8 cellular contexts compared by ENCODE assay signal in genomic region chr14:22829661-22830328, GRCh38. TPM values are rescaled to one million over a fixed set of nuclear protein-coding genes. Genes with fewer than 3 reads are reported as not detected.
DNase-seq lines count a peak whose midpoint lies in the region; ATAC-seq and TF ChIP-seq lines count a peak whose summit lies in the region.

TSS of gene MRPL52 (plus strand) at chr14:22829887. CDS start at chr14:22829913, 26 bp downstream.

- H3K36me3 Mint-ChIP-seq in chondrocyte (ENCODE audit: low read depth) = peaks cover 1% of the 10 kb centered on the region

- H3K4me3 Mint-ChIP-seq in chondrocyte (ENCODE audit: unreplicated experiment) = peak within 1 kb of the TSS; percentile 97

- DNase-seq in AG20443 (ENCODE audit: low spot score) = peak; percentile 92
- DNase-seq in NCI-H460 (ENCODE audit: extremely low read depth, low read depth) = peak; percentile 86
- DNase-seq in activated CD4-positive, alpha-beta T cell treated with anti-CD3 and anti-CD28 coated beads for 24 hours (ENCODE audit: low read depth in 2 of 2) = peak; percentile 84 to 86
- no peak for DNase-seq in chondrocyte (ENCODE audit: low spot score)
- peak; percentile 83 to 87 for DNase-seq in stimulated activated CD4-positive, alpha-beta T cell treated with anti-CD3 and anti-CD28 coated beads, Interleukin-1b, Interleukin-23, amount 100 ng/mL, for 4 hours (ENCODE audit: low read depth in 2 of 2)

- H3K9me3 Mint-ChIP-seq in chondrocyte (ENCODE audit: low read depth) = no peaks in the 10 kb centered on the region

- peak; percentile 90 for ATAC-seq in GM19035 (IDR thresholded peaks at IDR 0.05; ENCODE audit: unreplicated experiment)
- peak; percentile 80 for ATAC-seq in HG03354 (IDR thresholded peaks at IDR 0.05; ENCODE audit: poor library complexity, severe bottlenecking, unreplicated experiment)

- H3K27ac Mint-ChIP-seq in chondrocyte (ENCODE audit: unreplicated experiment) = peak within 1 kb of the TSS; percentile 96

- peak within 1 kb of the TSS; percentile 69 for H3K27ac ChIP-seq in layer of hippocampus (ENCODE audit: low read depth, low read length)

- no peaks in the 10 kb centered on the region for H3K27me3 ChIP-seq in layer of hippocampus (ENCODE audit: control insufficient read depth, insufficient read depth, low read length)

- H3K4me1 Mint-ChIP-seq in chondrocyte (ENCODE audit: low read depth) = peaks cover 22% of the 10 kb centered on the region

- H3K27me3 Mint-ChIP-seq in chondrocyte (ENCODE audit: low read depth) = no peaks in the 10 kb centered on the region

- peak; percentile 25 for TF ChIP-seq CTCF in chondrocyte (IDR thresholded peaks at IDR 0.05)

RNA-seq across cellular contexts. Expression of gene MRPL52, which starts in this region (rescaled TPM):
- 58.9 and 68.9 TPM in 2 replicates for total RNA-seq in NCI-H460 (2014; rRNA removed; shearing (Covaris generic))
- polyA plus RNA-seq in NCI-H460 (2014; cell fraction: nucleus; rRNA removed) = 106 and 201 TPM in 2 replicates
- 71.5 to 93.2 TPM (median 74.7 TPM) in 3 replicates for total RNA-seq in chondrocyte
